Comparison of ENCODE assay signal across 8 cellular contexts in the genomic region with DNA sequence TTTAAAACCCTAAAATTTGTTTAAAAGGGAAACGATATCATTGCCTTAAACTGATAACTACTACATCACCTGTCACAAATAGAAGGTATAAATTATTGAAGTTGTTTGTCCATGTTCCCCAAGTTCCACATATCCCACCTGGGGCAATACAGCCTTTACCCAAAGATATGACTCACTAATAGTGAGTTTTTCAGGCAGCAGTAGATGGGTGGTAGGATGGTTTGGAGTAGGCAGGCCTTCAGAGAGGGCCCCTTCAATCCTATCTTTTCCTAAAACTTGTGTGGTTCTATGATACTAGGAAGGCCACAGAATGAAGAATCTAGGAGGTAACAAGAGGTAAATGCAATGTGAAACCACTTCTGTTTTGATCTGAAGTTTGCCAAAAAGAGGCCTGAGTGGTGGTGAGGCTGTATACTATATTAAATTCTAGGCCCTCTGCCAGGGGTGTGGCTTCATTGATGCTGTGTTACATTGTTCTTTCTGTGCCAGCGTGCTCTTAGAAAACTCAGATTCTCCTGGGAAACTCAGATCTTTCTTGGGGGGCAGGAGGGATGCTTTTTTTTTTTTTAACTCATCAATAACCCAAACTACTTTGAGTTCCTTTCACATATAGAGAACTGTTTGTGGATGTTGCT. TPM values are rescaled to one million over a fixed set of nuclear protein-coding genes. Genes with fewer than 3 reads are reported as not detected.
DNase-seq lines count a peak whose midpoint lies in the region; ATAC-seq, FAIRE-seq and TF ChIP-seq lines count a peak whose summit lies in the region.

No MANE protein-coding gene starts in this region.

- 0 out of 2 replicates have a peak, but pooled peaks cover 5% of the 10 kb centered on the region for H3K9me2 ChIP-seq in HCT116 (ENCODE audit: insufficient read depth)

- peak overlapping the region; percentile 35 for H3K4me2 ChIP-seq in HCT116 (ENCODE audit: low read length)

- no peak for TF ChIP-seq RAD21 in HCT116 (IDR thresholded peaks at IDR 0.05; ENCODE audit: low read depth)

- peak; percentile 54; the same call in 1 of the 2 replicates for ATAC-seq in HCT116

- 81 to 96% (median 83%) methylated on average over 2 of the region's 2 CpGs for WGBS in spleen, 5 donors

- DNase-seq in HCT116 (ENCODE audit: low read depth, low spot score) (no peak), astrocyte of the cerebellum (ENCODE audit: low read depth) (peak; percentile 49), left ventricle myocardium inferior (no peak), spleen (no peak), GM13976 (ENCODE audit: low spot score) (no peak), SW480 (ENCODE audit: low spot score) (no peak), urothelium cell line (ENCODE audit: low spot score) (no peak), WERI-Rb-1 (no peak)

- H3K4me1 ChIP-seq in HCT116 (ENCODE audit: control insufficient read depth in 1 of 2, insufficient read depth in 2 of 2, low read length in 2 of 2), result peaks cover 28 to 44% of the 10 kb centered on the region in 2 experiments
- H3K4me1 ChIP-seq in left ventricle myocardium inferior, result peaks cover 78% of the 10 kb centered on the region
- H3K4me1 ChIP-seq in spleen, result peaks cover 8 to 69% (median 30%) of the 10 kb centered on the region in 6 donors

- intact Hi-C loops in HCT116 (cut with micrococcal nuclease) (no loop called here), left ventricle myocardium inferior (cut with micrococcal nuclease) (no loop called here), spleen (cut with DNase I; ENCODE audit: low total_unique reads) (no loop called here)

- TF ChIP-seq POLR2A in HCT116 (IDR thresholded peaks at IDR 0.05; ENCODE audit: borderline replicate concordance, extremely low read depth, insufficient read depth, insufficient read length), result no peak
- TF ChIP-seq POLR2A in spleen (IDR thresholded peaks at IDR 0.05), result no peak

- no peak overlapping the region; the same call in 1 of the 2 replicates for H3K27ac ChIP-seq in HCT116 (ENCODE audit: low read depth, low read length)
- peak overlapping the region; percentile 68 for H3K27ac ChIP-seq in left ventricle myocardium inferior (replicated peaks)
- H3K27ac ChIP-seq in spleen, result peak overlapping the region in 7 of 8 donors; percentile 4 to 63 (median 16)
- no peak overlapping the region for H3K27ac ChIP-seq in WERI-Rb-1

- RAD21 ChIA-PET in HCT116 (lab: Charles Lee; ENCODE audit: low non-redundant PET in 1 of 2, low total read pairs in 2 of 2, uncharacterized antibody in 2 of 2, unreplicated experiment in 2 of 2), result no interaction called here

- H3K79me2 ChIP-seq in HCT116 (ENCODE audit: insufficient read depth, low read length), result peaks cover 72% of the 10 kb centered on the region

- no peaks in the 10 kb centered on the region for H4K20me1 ChIP-seq in HCT116 (ENCODE audit: insufficient read depth)

- no peaks in the 10 kb centered on the region for H3K36me3 ChIP-seq in HCT116 (ENCODE audit: control insufficient read depth in 1 of 2, insufficient read depth in 2 of 2, low read length in 2 of 2)
- H3K36me3 ChIP-seq in left ventricle myocardium inferior, result no peaks in the 10 kb centered on the region
- no peaks in the 10 kb centered on the region for H3K36me3 ChIP-seq in spleen
- no peaks in the 10 kb centered on the region for H3K36me3 ChIP-seq in WERI-Rb-1

- H2AFZ ChIP-seq in HCT116 (ENCODE audit: low read depth, low read length, poor library complexity, severe bottlenecking), result no peak overlapping the region

- no peak overlapping the region for H3K9ac ChIP-seq in HCT116 (ENCODE audit: low read length)

- CTCF ChIA-PET in HCT116 (lab: Charles Lee), result no interaction called here

- no peak for TF ChIP-seq CTCF in HCT116 (IDR thresholded peaks at IDR 0.05 in 2 of 3, conservative IDR thresholded peaks at IDR 0.05 in 1 of 3; ENCODE audit: borderline replicate concordance in 1 of 3, insufficient read depth in 1 of 3, low read depth in 2 of 3, low read length in 2 of 3)
- no peak for TF ChIP-seq CTCF in astrocyte of the cerebellum (IDR thresholded peaks at IDR 0.05; ENCODE audit: low read depth, low read length, missing control alignments)
- TF ChIP-seq CTCF in left ventricle myocardium inferior (IDR thresholded peaks at IDR 0.05; ENCODE audit: borderline replicate concordance), result no peak
- no peak for TF ChIP-seq CTCF in spleen (IDR thresholded peaks at IDR 0.05 in 8 of 11, conservative IDR thresholded peaks at IDR 0.05 in 3 of 11)
- no peak for TF ChIP-seq CTCF in GM13976 (IDR thresholded peaks at IDR 0.05; ENCODE audit: borderline replicate concordance, control extremely low read depth, extremely low read depth, insufficient read depth, missing control alignments)
- no peak for TF ChIP-seq CTCF in WERI-Rb-1 (IDR thresholded peaks at IDR 0.05; ENCODE audit: low read depth, low read length)

- POLR2A ChIA-PET in HCT116 (lab: Charles Lee), result no interaction called here

- BruUV-seq in HCT116 (replicated peaks; lab: Mats Ljungman, UMichigan), result no TSS peak

- no peaks in the 10 kb centered on the region for H3K27me3 ChIP-seq in HCT116 (ENCODE audit: insufficient read depth, low read length)
- no peaks in the 10 kb centered on the region for H3K27me3 ChIP-seq in left ventricle myocardium inferior (ENCODE audit: low read depth)
- no peaks in the 10 kb centered on the region for H3K27me3 ChIP-seq in spleen (replicated peaks in 1 of 7)
- no peaks in the 10 kb centered on the region for H3K27me3 ChIP-seq in WERI-Rb-1 (ENCODE audit: insufficient read depth, low read depth, severe bottlenecking)

- H3K4me3 ChIP-seq in HCT116 (replicated peaks in 1 of 2; ENCODE audit: low read depth in 1 of 2, low read length in 2 of 2), result no peak overlapping the region
- no peak overlapping the region for H3K4me3 ChIP-seq in astrocyte of the cerebellum (ENCODE audit: low read depth, low read length)
- no peak overlapping the region for H3K4me3 ChIP-seq in left ventricle myocardium inferior
- H3K4me3 ChIP-seq in spleen, result no peak overlapping the region
- no peak overlapping the region for H3K4me3 ChIP-seq in WERI-Rb-1 (ENCODE audit: low read depth, low read length)

- no peaks in the 10 kb centered on the region for H3K9me3 ChIP-seq in HCT116 (ENCODE audit: control insufficient read depth in 1 of 2, insufficient read depth in 1 of 2, low read depth in 1 of 2, low read length in 2 of 2)
- H3K9me3 ChIP-seq in left ventricle myocardium inferior (replicated peaks), result no peaks in the 10 kb centered on the region
- H3K9me3 ChIP-seq in spleen, result no peaks in the 10 kb centered on the region
- H3K9me3 ChIP-seq in WERI-Rb-1 (ENCODE audit: severe bottlenecking), result no peaks in the 10 kb centered on the region

- in situ Hi-C loops in astrocyte of the cerebellum (cut with HindIII; ENCODE audit: low sequenced_read_pairs), result no loop called here
- in situ Hi-C loops in GM13976 (cut with MboI; ENCODE audit: low sequenced_read_pairs, unreplicated experiment), result no loop called here

- no peak for FAIRE-seq in urothelium cell line (lab: Jason Lieb, UNC)

TF ChIP-seq in HCT116, 20 proteins besides CTCF, POLR2A, EP300 and RAD21:
- no peak for TF ChIP-seq ZFX (IDR thresholded peaks at IDR 0.05)

RNA-seq across cellular contexts. Expression of a gene that starts 7.2 kb away (rescaled TPM):
- total RNA-seq in HCT116 (2021; ENCODE audit: unreplicated experiment), result 56.0 TPM
- polyA plus RNA-seq in HCT116 (2012), result 92.6 and 95.7 TPM in 2 replicates
- total RNA-seq in left ventricle myocardium inferior, result 93.3 TPM
- 10 to 100 TPM; 28.5 to 78.3 (median 43.2) TPM for total RNA-seq in spleen
- polyA plus RNA-seq in spleen, result 10 to 100 TPM; 25.8 to 47.1 (median 33.4) TPM

RNA-seq across cellular contexts. Expression of a gene that starts 56.5 kb away (rescaled TPM):
- 5.2 TPM for total RNA-seq in HCT116 (2021; ENCODE audit: unreplicated experiment)
- 1.4 and 2.4 TPM in 2 replicates for polyA plus RNA-seq in HCT116 (2012)
- 12.0 TPM for total RNA-seq in left ventricle myocardium inferior
- 10 to 100 TPM in 5 of 7 donors, 1 to 10 TPM in 2; 8.1 to 20.4 (median 12.8) TPM for total RNA-seq in spleen
- polyA plus RNA-seq in spleen, result 1 to 10 TPM; 4.7 to 6.4 (median 4.9) TPM

Comparison
In these comparisons a context has a peak if more than half of its experiments do, and no peak if none do; other contexts are left out.
1. H3K27ac ChIP-seq: peak in left ventricle myocardium inferior (single experiment) and spleen (7 of 8); none in HCT116 (single experiment) and WERI-Rb-1 (single experiment).